34 cellular contexts compared by ENCODE assay signal in the genomic region with DNA sequence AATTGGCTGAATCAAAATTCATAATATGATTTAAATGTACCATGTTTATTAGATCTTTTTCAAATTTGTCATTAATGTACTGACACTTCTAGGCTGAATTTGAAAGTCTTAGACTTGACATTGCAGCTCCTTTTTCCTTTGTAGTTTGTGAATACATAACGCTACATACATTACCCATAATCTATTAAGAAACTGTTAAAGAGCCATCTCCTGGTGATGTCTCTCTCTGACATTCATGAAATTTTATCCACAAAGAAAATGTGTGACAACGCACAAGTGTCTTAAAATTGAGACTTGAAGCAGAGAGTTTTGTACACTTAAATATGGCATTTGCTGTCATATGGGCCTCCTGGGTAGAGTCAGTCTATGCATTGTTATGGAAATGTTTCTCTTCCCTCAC.
"Had no signal": no experiment of that assay in that cellular context is flagged by ENCODE, and none has a peak within 500 bp of the region (broad histone marks: within the 10 kb centered on the region; RNA-seq: fewer than 3 reads in every experiment).

No MANE protein-coding gene starts in this region.

- H3K9me3 ChIP-seq: MG63 had no signal

- H3K36me3 ChIP-seq: MG63 had no signal

- H3K9ac ChIP-seq: KMS-11 had no signal

- H3K4me3 ChIP-seq: MG63 had no signal

- DNase-seq: Karpas-422, Kasumi-1, MG63, MM.1S, MV-4-11, NCI-H1048, NCI-H1092, NCI-H1092 treated with DMSO at 0.1 percent for 48 hours, NCI-H1105, NCI-H1105 treated with DMSO at 0.1 percent for 48 hours, NCI-H1417, NCI-H1417 treated with DMSO at 0.1 percent for 48 hours, NCI-H1436, NCI-H1436 treated with DMSO at 0.1 percent for 48 hours, NCI-H146, NCI-H1694, NCI-H1694 treated with DMSO at 0.1 percent for 48 hours, NCI-H187, NCI-H187 treated with DMSO at 0.1 percent for 48 hours, NCI-H1930, NCI-H2029, NCI-H2029 treated with DMSO at 0.1 percent for 48 hours, NCI-H2081, NCI-H2081 treated with DMSO at 0.1 percent for 48 hours, NCI-H2107, NCI-H2171, NCI-H2171 treated with DMSO at 0.1 percent for 48 hours, NCI-H2227 treated with DMSO at 0.1 percent for 48 hours, NCI-H226, NCI-H345, NCI-H446, NCI-H446 treated with DMSO at 0.1 percent for 48 hours, NCI-H510A had no signal

- H3K4me2 ChIP-seq: KMS-11 had no signal

- H3K27me3 ChIP-seq: MG63 had no signal

- H3K27ac ChIP-seq: KMS-11 had no signal
